In genomic region chr3:11244131-11244677, GRCh38 we compare ENCODE assay signal across 1 cellular context.
A peak's percentile ranks its signal among the peaks of the same experiment; 100 is the strongest.
TF ChIP-seq lines count a peak whose summit lies in the region.

No MANE protein-coding gene starts in this region.

TF ChIP-seq in SK-N-SH, 30 proteins besides CTCF, POLR2A, EP300 and RAD21:
- TF ChIP-seq JUND (IDR thresholded peaks at IDR 0.05) (no peak), TCF12 (IDR thresholded peaks at IDR 0.05) (no peak), FOSL2 (IDR thresholded peaks at IDR 0.05; ENCODE audit: borderline replicate concordance, low read depth) (no peak), SMC3 (IDR thresholded peaks at IDR 0.05; ENCODE audit: low read depth, low read length) (no peak), USF1 (IDR thresholded peaks at IDR 0.05; ENCODE audit: borderline replicate concordance, low read depth) (peak; percentile 81), TEAD4 (IDR thresholded peaks at IDR 0.05; ENCODE audit: borderline replicate concordance, insufficient read depth) (no peak), MXI1 (IDR thresholded peaks at IDR 0.05; ENCODE audit: low read depth, low read length) (no peak), ZBTB33 (IDR thresholded peaks at IDR 0.05; ENCODE audit: borderline replicate concordance, low read depth) (no peak)
